1 cellular context compared by ENCODE assay signal in genomic region chr2:177263451-177264208, GRCh38.
TF ChIP-seq lines count a peak whose summit lies in the region.

No MANE protein-coding gene starts in this region.

TF ChIP-seq in K562, 482 proteins besides CTCF, POLR2A, EP300 and RAD21 (continued from another document and continues in another):
- TF ChIP-seq L3MBTL2 (IDR thresholded peaks at IDR 0.05): peak; percentile 81
- no peak for TF ChIP-seq ZNF75A (CRISPR knock-in tag; IDR thresholded peaks at IDR 0.05)
- TF ChIP-seq TFAM (CRISPR knock-in tag; conservative IDR thresholded peaks at IDR 0.05): no peak
- no peak for TF ChIP-seq ZFPM2 (CRISPR knock-in tag; IDR thresholded peaks at IDR 0.05)
- TF ChIP-seq PTRF (tag; IDR thresholded peaks at IDR 0.05): no peak
- TF ChIP-seq ZNF316 (IDR thresholded peaks at IDR 0.05): peak; percentile 88
- TF ChIP-seq POLR2B (IDR thresholded peaks at IDR 0.05; ENCODE audit: low read depth, partially characterized antibody): peak; percentile 74
- TF ChIP-seq, protein P1, sequence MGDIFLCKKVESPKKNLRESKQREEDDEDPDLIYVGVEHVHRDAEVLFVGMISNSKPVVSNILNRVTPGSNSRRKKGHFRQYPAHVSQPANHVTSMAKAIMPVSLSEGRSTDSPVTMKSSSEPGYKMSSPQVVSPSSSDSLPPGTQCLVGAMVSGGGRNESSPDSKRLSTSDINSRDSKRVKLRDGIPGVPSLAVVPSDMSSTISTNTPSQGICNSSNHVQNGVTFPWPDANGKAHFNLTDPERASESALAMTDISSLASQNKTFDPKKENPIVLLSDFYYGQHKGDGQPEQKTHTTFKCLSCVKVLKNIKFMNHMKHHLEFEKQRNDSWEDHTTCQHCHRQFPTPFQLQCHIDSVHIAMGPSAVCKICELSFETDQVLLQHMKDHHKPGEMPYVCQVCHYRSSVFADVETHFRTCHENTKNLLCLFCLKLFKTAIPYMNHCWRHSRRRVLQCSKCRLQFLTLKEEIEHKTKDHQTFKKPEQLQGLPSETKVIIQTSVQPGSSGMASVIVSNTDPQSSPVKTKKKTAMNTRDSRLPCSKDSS (IDR thresholded peaks at IDR 0.05; ENCODE audit: low read depth, partially characterized antibody): no peak
- no peak for TF ChIP-seq XRCC3 (IDR thresholded peaks at IDR 0.05)
- TF ChIP-seq MXI1 (IDR thresholded peaks at IDR 0.05; ENCODE audit: low read depth, low read length): peak; percentile 76
- TF ChIP-seq NR3C1 (CRISPR knock-in tag; IDR thresholded peaks at IDR 0.05): peak; percentile 86
- TF ChIP-seq CTBP1 (IDR thresholded peaks at IDR 0.05; ENCODE audit: borderline replicate concordance): peak; percentile 94
- no peak for TF ChIP-seq ZBTB11 (CRISPR knock-in tag; IDR thresholded peaks at IDR 0.05)
- peak in 1 of 2 experiments; percentile 67 for TF ChIP-seq TRIM24 (IDR thresholded peaks at IDR 0.05)
- TF ChIP-seq TAF15 (IDR thresholded peaks at IDR 0.05; ENCODE audit: low read depth, low read length): no peak
- TF ChIP-seq SIX5 (IDR thresholded peaks at IDR 0.05; ENCODE audit: borderline replicate concordance in 1 of 2, insufficient read depth in 1 of 2, low read depth in 1 of 2, low read length in 2 of 2): no peak; a peak in 1 of 4 replicates
- no peak for TF ChIP-seq BDP1 (IDR thresholded peaks at IDR 0.05; ENCODE audit: insufficient read depth, insufficient read length)
- no peak for TF ChIP-seq TCF7L2 (IDR thresholded peaks at IDR 0.05; ENCODE audit: low read depth, low read length)
- peak; percentile 89 for TF ChIP-seq ATF3 (IDR thresholded peaks at IDR 0.05)
- TF ChIP-seq ATF3 (CRISPR knock-in tag; conservative IDR thresholded peaks at IDR 0.05): peak; percentile 80; the same call in 1 of the 2 replicates
- peak; percentile 90 for TF ChIP-seq ZBTB33 (CRISPR knock-in tag; IDR thresholded peaks at IDR 0.05)
- TF ChIP-seq TAF1 (IDR thresholded peaks at IDR 0.05; ENCODE audit: control insufficient read depth, extremely low read depth, insufficient read depth, low read length, severe bottlenecking): peak; percentile 78
- no peak for TF ChIP-seq MCM3 (IDR thresholded peaks at IDR 0.05)
- TF ChIP-seq SNRNP70 (optimal IDR thresholded peaks at IDR 0.05; ENCODE audit: low read depth, low read length): no peak
- no peak; the same call in 1 of the 2 replicates for TF ChIP-seq EGR1 (conservative IDR thresholded peaks at IDR 0.05)
- peak; percentile 12 to 84; a peak in 3 of 4 replicates for TF ChIP-seq MLLT1 (IDR thresholded peaks at IDR 0.05)
- TF ChIP-seq CBX5 (IDR thresholded peaks at IDR 0.05; ENCODE audit: borderline replicate concordance, low read depth): peak; percentile 93
- TF ChIP-seq, protein P2, sequence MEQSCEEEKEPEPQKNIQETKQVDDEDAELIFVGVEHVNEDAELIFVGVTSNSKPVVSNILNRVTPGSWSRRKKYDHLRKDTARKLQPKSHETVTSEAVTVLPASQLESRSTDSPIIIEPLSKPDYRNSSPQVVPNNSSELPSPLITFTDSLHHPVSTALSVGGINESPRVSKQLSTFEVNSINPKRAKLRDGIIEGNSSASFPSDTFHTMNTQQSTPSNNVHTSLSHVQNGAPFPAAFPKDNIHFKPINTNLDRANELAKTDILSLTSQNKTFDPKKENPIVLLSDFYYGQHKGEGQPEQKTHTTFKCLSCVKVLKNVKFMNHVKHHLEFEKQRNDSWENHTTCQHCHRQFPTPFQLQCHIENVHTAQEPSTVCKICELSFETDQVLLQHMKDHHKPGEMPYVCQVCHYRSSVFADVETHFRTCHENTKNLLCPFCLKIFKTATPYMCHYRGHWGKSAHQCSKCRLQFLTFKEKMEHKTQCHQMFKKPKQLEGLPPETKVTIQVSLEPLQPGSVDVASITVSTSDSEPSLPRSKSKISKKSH (CRISPR knock-in tag; IDR thresholded peaks at IDR 0.05): no peak
- TF ChIP-seq, protein P3, sequence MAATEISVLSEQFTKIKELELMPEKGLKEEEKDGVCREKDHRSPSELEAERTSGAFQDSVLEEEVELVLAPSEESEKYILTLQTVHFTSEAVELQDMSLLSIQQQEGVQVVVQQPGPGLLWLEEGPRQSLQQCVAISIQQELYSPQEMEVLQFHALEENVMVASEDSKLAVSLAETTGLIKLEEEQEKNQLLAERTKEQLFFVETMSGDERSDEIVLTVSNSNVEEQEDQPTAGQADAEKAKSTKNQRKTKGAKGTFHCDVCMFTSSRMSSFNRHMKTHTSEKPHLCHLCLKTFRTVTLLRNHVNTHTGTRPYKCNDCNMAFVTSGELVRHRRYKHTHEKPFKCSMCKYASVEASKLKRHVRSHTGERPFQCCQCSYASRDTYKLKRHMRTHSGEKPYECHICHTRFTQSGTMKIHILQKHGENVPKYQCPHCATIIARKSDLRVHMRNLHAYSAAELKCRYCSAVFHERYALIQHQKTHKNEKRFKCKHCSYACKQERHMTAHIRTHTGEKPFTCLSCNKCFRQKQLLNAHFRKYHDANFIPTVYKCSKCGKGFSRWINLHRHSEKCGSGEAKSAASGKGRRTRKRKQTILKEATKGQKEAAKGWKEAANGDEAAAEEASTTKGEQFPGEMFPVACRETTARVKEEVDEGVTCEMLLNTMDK (IDR thresholded peaks at IDR 0.05; ENCODE audit: borderline replicate concordance, insufficient read depth, low read depth, low read length, poor library complexity, severe bottlenecking): peak; percentile 100
- peak; percentile 95 for TF ChIP-seq XRCC5 (IDR thresholded peaks at IDR 0.05; ENCODE audit: low read depth, low read length)
- TF ChIP-seq, protein P4, sequence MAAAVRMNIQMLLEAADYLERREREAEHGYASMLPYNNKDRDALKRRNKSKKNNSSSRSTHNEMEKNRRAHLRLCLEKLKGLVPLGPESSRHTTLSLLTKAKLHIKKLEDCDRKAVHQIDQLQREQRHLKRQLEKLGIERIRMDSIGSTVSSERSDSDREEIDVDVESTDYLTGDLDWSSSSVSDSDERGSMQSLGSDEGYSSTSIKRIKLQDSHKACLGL (CRISPR knock-in tag; IDR thresholded peaks at IDR 0.05; ENCODE audit: borderline replicate concordance, poor library complexity, severe bottlenecking): peak; percentile 56
- no peak for TF ChIP-seq ID3 (CRISPR knock-in tag; IDR thresholded peaks at IDR 0.05)
- TF ChIP-seq ID3 (tag; IDR thresholded peaks at IDR 0.05): peak; percentile 88
